9 cellular contexts compared by ENCODE assay signal in genomic region chr2:241271641-241272297, GRCh38. TPM values are rescaled to one million over a fixed set of nuclear protein-coding genes. Genes with fewer than 3 reads are reported as not detected.
DNase-seq lines count a peak whose midpoint lies in the region; FAIRE-seq and TF ChIP-seq lines count a peak whose summit lies in the region.
"Had no signal": no experiment of that assay in that cellular context is flagged by ENCODE, and none has a peak within 500 bp of the region (broad histone marks: within the 10 kb centered on the region; RNA-seq: fewer than 3 reads in every experiment).

No MANE protein-coding gene starts in this region.

- 1 to 5% (median 2%) methylated on average over 23 to 37 of the region's 37 CpGs for WGBS in small intestine, 3 donors

- no peak for TF ChIP-seq EP300 in Ishikawa (IDR thresholded peaks at IDR 0.05; ENCODE audit: borderline replicate concordance)

- FAIRE-seq in small intestine (lab: Jason Lieb, UNC): no peak
- FAIRE-seq: TTC549 had no signal

- peaks cover 2 to 9% of the 10 kb centered on the region in 2 donors for H3K4me1 ChIP-seq in small intestine (ENCODE audit: control insufficient read depth in 2 of 2, insufficient read depth in 1 of 2, low read depth in 1 of 2, low read length in 1 of 2)

- TF ChIP-seq RAD21 in Ishikawa (IDR thresholded peaks at IDR 0.05; ENCODE audit: low read depth): no peak

- H3K4me3 ChIP-seq in small intestine (ENCODE audit: low read depth in 1 of 2, low read length in 2 of 2): peak overlapping the region; percentile 75 to 97

- peak overlapping the region; percentile 61 to 80 for H3K27ac ChIP-seq in small intestine (ENCODE audit: low read depth in 1 of 2, low read length in 1 of 2)

- no peak for TF ChIP-seq CTCF in GM20000 (IDR thresholded peaks at IDR 0.05; ENCODE audit: extremely low read depth, missing control alignments)

- DNase-seq in C1 segment of cervical spinal cord (lab: John Stamatoyannopoulos, UW) (peak; percentile 4 to 77 (median 56)), GM20000 (ENCODE audit: low spot score) (peak; percentile 77), iris pigment epithelial cell (ENCODE audit: low read depth) (peak; percentile 83), small intestine (peak; percentile 79), NCI-H1694 treated with DMSO at 0.1 percent for 48 hours (lab: John Stamatoyannopoulos, UW) (no peak)
- DNase-seq in activated CD4-positive, CD25-positive, alpha-beta regulatory T cell treated with anti-CD3 and anti-CD28 coated beads, Interleukin-2, amount 50 U/mL, for 16 hours (ENCODE audit: low read depth, low spot score): peak; percentile 25
- peak; percentile 55 for DNase-seq in central memory CD4-positive, alpha-beta T cell

- no peaks in the 10 kb centered on the region for H3K27me3 ChIP-seq in small intestine (ENCODE audit: control insufficient read depth in 2 of 2, insufficient read depth in 2 of 2, low read length in 2 of 2)

- no peaks in the 10 kb centered on the region for H3K9me3 ChIP-seq in small intestine (ENCODE audit: control insufficient read depth, low read depth)

- peaks cover 2 to 6% of the 10 kb centered on the region in 2 donors for H3K36me3 ChIP-seq in small intestine (ENCODE audit: control insufficient read depth in 2 of 2, insufficient read depth in 2 of 2, low read length in 2 of 2)

TF ChIP-seq in Ishikawa, 13 proteins besides CTCF, POLR2A, EP300 and RAD21:
- TF ChIP-seq FOXM1 (IDR thresholded peaks at IDR 0.05; ENCODE audit: borderline replicate concordance, low read depth): no peak
- TF ChIP-seq TAF1 (IDR thresholded peaks at IDR 0.05; ENCODE audit: low read depth): peak; percentile 49; the same call in 1 of the 2 replicates
- peak; percentile 88 for TF ChIP-seq MAX (IDR thresholded peaks at IDR 0.05)
- TF ChIP-seq ZBTB7A (IDR thresholded peaks at IDR 0.05; ENCODE audit: low read depth): no peak; the same call in 1 of the 2 replicates
- peak; percentile 38; the same call in 1 of the 2 replicates for TF ChIP-seq YY1 (IDR thresholded peaks at IDR 0.05; ENCODE audit: low read depth)
- no peak for TF ChIP-seq TCF12 (IDR thresholded peaks at IDR 0.05; ENCODE audit: low read depth)
- TF ChIP-seq NFIC (IDR thresholded peaks at IDR 0.05): no peak
- TF ChIP-seq TEAD4 (IDR thresholded peaks at IDR 0.05): no peak
- TF ChIP-seq CREB1 (IDR thresholded peaks at IDR 0.05; ENCODE audit: low read depth): 0 out of 2 replicates have a peak, but pooled peaks have one; percentile 22
- TF ChIP-seq REST (IDR thresholded peaks at IDR 0.05; ENCODE audit: low read depth): no peak
- no peak for TF ChIP-seq EGR1 (IDR thresholded peaks at IDR 0.05)
- TF ChIP-seq CEBPB (IDR thresholded peaks at IDR 0.05): no peak
- TF ChIP-seq USF1 (IDR thresholded peaks at IDR 0.05): peak; percentile 85

RNA-seq across cellular contexts. Expression of gene HDLBP, which starts 43.7 kb away (rescaled TPM):
- polyA plus RNA-seq in small intestine: 100 to 1,000 TPM; 136 to 193 (median 150) TPM

RNA-seq across cellular contexts. Expression of gene SEPTIN2, which starts 44.0 kb away (rescaled TPM):
- polyA plus RNA-seq in small intestine: 100 to 1,000 TPM; 112 to 171 (median 125) TPM
